Comparison of ENCODE assay signal across 9 cellular contexts in genomic region chr1:205505791-205506190, GRCh38. TPM values are rescaled to one million over a fixed set of nuclear protein-coding genes. Genes with fewer than 3 reads are reported as not detected.
DNase-seq lines count a peak whose midpoint lies in the region; FAIRE-seq and TF ChIP-seq lines count a peak whose summit lies in the region.
"Had no signal": no experiment of that assay in that cellular context is flagged by ENCODE, and none has a peak within 500 bp of the region (broad histone marks: within the 10 kb centered on the region; RNA-seq: fewer than 3 reads in every experiment).

No MANE protein-coding gene starts in this region.

- H3K4me1 ChIP-seq in adrenal gland (replicated peaks in 1 of 2): peaks cover 10 to 15% of the 10 kb centered on the region in 2 donors

- H3K36me3 ChIP-seq in adrenal gland (replicated peaks in 1 of 2): no peaks in the 10 kb centered on the region

- H3K4me3 ChIP-seq in adrenal gland (peak overlapping the region in 2 of 4 donors; percentile 53 to 69), skin epidermis (peak overlapping the region in 6 of 7 experiments; percentile 26 to 68 (median 40))

- no peak for FAIRE-seq in H54 (lab: Jason Lieb, UNC)

- DNase-seq in H54 (ENCODE audit: insufficient read length, low spot score) (peak; percentile 89), adrenal gland (peak in 4 of 7 donors; percentile 45 to 57 (median 48)), islet precursor cell (peak; percentile 78), posterior vena cava (ENCODE audit: low spot score) (no peak), SW 1271 (lab: John Stamatoyannopoulos, UW) (no peak), GDM1 (lab: John Stamatoyannopoulos, UW) (no peak)
- DNase-seq in stimulated activated naive CD4-positive, alpha-beta T cell treated with Interleukin-2 at 50 U/mL for 16 hours (lab: John Stamatoyannopoulos, UW): no peak
- DNase-seq: NCI-H187 treated with DMSO at 0.1 percent for 48 hours had no signal

- intact Hi-C loops in adrenal gland (cut with DNase I) (no loop called here), posterior vena cava (cut with DNase I) (no loop called here)

- TF ChIP-seq POLR2A in H54 (IDR thresholded peaks at IDR 0.05; ENCODE audit: low read depth, low read length) (peak; percentile 24; the same call in 1 of the 2 replicates), adrenal gland (IDR thresholded peaks at IDR 0.05) (no peak)

- no peaks in the 10 kb centered on the region for H3K9me3 ChIP-seq in adrenal gland (replicated peaks in 1 of 3)

- WGBS in adrenal gland, 4 donors: 30 to 37% (median 33%) methylated on average over 2 to 15 of the region's 15 CpGs

- H3K27ac ChIP-seq in adrenal gland (peak overlapping the region in 2 of 5 donors; percentile 50 to 73), skin epidermis (peak overlapping the region in 2 of 21 experiments; percentile 26 to 32)

- no peaks in the 10 kb centered on the region for H3K27me3 ChIP-seq in adrenal gland

- TF ChIP-seq CTCF in adrenal gland (IDR thresholded peaks at IDR 0.05): no peak

RNA-seq across cellular contexts. Expression of gene CDK18, which starts 1.3 kb away (rescaled TPM):
- total RNA-seq in adrenal gland (10 to 100 TPM in 7 of 8 donors, 1 to 10 TPM in 1; 8.6 to 31.3 (median 19.2) TPM), posterior vena cava (1 to 10 TPM; 5.8 to 5.9 TPM)
- polyA plus RNA-seq in adrenal gland: 10 to 100 TPM in 2 of 3 donors, 1 to 10 TPM in 1; 4.0 to 52.0 (median 14.7) TPM

RNA-seq across cellular contexts. Expression of gene BLACAT1, which starts 49.9 kb away (rescaled TPM):
- total RNA-seq in adrenal gland (not detected), posterior vena cava (not detected)
- polyA plus RNA-seq in adrenal gland: under 1 TPM; 0.03 to 0.08 (median 0.05) TPM

Comparison
In these comparisons a context has a peak if more than half of its experiments do, and no peak if none do; other contexts are left out.
1. DNase-seq: peak in H54 (single experiment), adrenal gland (4 of 7) and islet precursor cell (single experiment); none in posterior vena cava (single experiment), SW 1271 (0 of 2), stimulated activated naive CD4-positive, alpha-beta T cell treated with Interleukin-2 at 50 U/mL for 16 hours (single experiment) and GDM1 (single experiment).